ENCODE assay signal across 10 cellular contexts in the genomic region with DNA sequence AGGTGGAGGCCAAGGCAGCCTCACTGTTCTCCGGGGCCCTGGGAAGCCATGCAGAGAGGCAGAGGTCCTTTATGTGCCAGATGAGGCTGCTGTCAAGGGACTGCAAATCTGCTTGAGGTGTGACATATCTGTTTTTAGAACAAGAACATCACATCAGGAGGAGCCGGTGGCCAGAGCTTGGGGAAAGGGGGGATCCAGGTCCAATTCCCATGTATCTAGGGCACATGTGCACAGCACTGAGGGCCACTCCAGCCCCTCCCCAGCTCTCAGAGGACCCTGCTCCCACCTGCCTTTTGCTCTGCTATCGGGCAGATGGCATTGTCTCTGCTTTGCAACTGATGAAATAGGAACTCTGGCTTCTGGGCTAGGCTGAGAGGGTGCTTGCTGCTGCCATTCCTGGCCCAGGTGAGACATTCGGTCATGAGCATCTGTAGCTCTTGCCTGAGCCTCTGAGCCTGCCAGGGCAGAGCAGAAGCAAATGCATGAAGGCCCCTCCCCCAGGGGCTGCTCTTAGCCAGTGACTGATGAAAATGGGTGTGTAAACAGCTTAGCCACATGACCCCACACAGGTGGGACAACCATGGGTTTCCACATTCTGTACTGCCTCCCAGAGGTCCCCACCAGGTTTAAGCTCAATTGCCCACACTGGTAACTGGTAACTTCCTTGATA. TPM values are rescaled to one million over a fixed set of nuclear protein-coding genes. Genes with fewer than 3 reads are reported as not detected.
"Had no signal": no experiment of that assay in that cellular context is flagged by ENCODE, and none has a peak within 500 bp of the region (broad histone marks: within the 10 kb centered on the region; RNA-seq: fewer than 3 reads in every experiment).

No MANE protein-coding gene starts in this region.

RNA-seq across cellular contexts. Expression of gene SPDYE9, which starts 37.1 kb away (rescaled TPM):
- total RNA-seq: activated naive CD4-positive, alpha-beta T cell treated with anti-CD3 and anti-CD28 coated beads for 36 hours; activated naive CD8-positive, alpha-beta T cell treated with anti-CD3 and anti-CD28 coated beads, Interleukin-2, amount 10 ng/mL, durations not matched to agents 7 days and 5 days; breast epithelium; dermis microvascular lymphatic vessel endothelial cell; liver; mononuclear cell; suprapubic skin; tibial nerve had no signal
- polyA plus RNA-seq: esophagus, stomach had no signal
